In the genomic region with DNA sequence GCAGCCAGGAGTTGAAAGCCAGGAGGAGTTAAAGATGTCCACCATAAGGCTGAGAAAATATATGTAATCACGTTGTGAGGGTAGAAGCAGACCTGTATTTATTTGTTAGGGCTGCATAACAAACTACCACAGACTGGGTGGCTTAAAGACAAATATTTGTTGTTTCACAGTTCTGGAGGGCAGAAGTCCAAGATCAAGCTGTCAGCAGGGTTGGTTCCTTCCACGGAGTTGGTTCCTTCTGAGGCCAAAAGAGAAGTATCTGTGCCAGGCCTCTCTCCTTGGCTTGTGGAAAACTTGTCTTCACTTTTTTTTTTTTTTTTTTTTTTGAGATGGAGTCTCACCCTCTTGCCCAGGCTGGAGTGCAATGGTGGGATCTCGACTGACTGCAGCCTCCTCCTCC, we compare ENCODE assay signal across 22 cellular contexts.
"Had no signal": no experiment of that assay in that cellular context is flagged by ENCODE, and none has a peak within 500 bp of the region (broad histone marks: within the 10 kb centered on the region; RNA-seq: fewer than 3 reads in every experiment).

No MANE protein-coding gene starts in this region.

- H3K9me3 ChIP-seq: SJSA1 had no signal

- H3K36me3 ChIP-seq: SJSA1 had no signal

- H3K27ac ChIP-seq: HL-60, KMS-11, SJSA1, SK-N-MC had no signal

- H3K27me3 ChIP-seq: SJSA1 had no signal

- H3K4me1 ChIP-seq: SJSA1 had no signal

- DNase-seq: Kasumi-1, MV-4-11, NCI-H1048, NCI-H1105, NCI-H1417, NCI-H1436 treated with DMSO at 0.1 percent for 48 hours, NCI-H1694, NCI-H187 treated with DMSO at 0.1 percent for 48 hours, NCI-H2029 treated with DMSO at 0.1 percent for 48 hours, NCI-H2171 treated with DMSO at 0.1 percent for 48 hours, NCI-H345, NCI-H446 treated with DMSO at 0.1 percent for 48 hours, NCI-H510A treated with DMSO at 0.1 percent for 48 hours, NCI-H526, Right ventricle myocardium superior, RPMI8226, SIG-M5 had no signal

- H3K4me3 ChIP-seq: K562, SJSA1, SK-N-MC had no signal
